In genomic region chr3:50166309-50167019, GRCh38 we compare ENCODE assay signal across 1 cellular context.
TF ChIP-seq lines count a peak whose summit lies in the region.

No MANE protein-coding gene starts in this region.

TF ChIP-seq in GM23338, 12 proteins besides CTCF, POLR2A, EP300 and RAD21:
- no peak for TF ChIP-seq REST (IDR thresholded peaks at IDR 0.05; ENCODE audit: unreplicated experiment)
- no peak for TF ChIP-seq ETS1 (IDR thresholded peaks at IDR 0.05)
- TF ChIP-seq NANOG (IDR thresholded peaks at IDR 0.05; ENCODE audit: borderline replicate concordance) = no peak
- TF ChIP-seq CREB1 (CRISPR knock-in tag; IDR thresholded peaks at IDR 0.05; ENCODE audit: low read depth) = no peak
- no peak for TF ChIP-seq ZNF331 (CRISPR knock-in tag; IDR thresholded peaks at IDR 0.05; ENCODE audit: low read depth)
- TF ChIP-seq EZH2 (IDR thresholded peaks at IDR 0.05; ENCODE audit: low read depth, unreplicated experiment) = no peak
- no peak for TF ChIP-seq ZNF462 (CRISPR knock-in tag; IDR thresholded peaks at IDR 0.05)
- TF ChIP-seq EZH2phosphoT487 (IDR thresholded peaks at IDR 0.05; ENCODE audit: unreplicated experiment) = no peak
- no peak for TF ChIP-seq JUNB (IDR thresholded peaks at IDR 0.05; ENCODE audit: unreplicated experiment)
- TF ChIP-seq POLR2AphosphoS5 (IDR thresholded peaks at IDR 0.05; ENCODE audit: low read depth) = no peak
- TF ChIP-seq STAT1 (IDR thresholded peaks at IDR 0.05; ENCODE audit: unreplicated experiment) = no peak
- no peak for TF ChIP-seq ZNF114 (CRISPR knock-in tag; IDR thresholded peaks at IDR 0.05)
